21 cellular contexts compared by ENCODE assay signal in the genomic region with DNA sequence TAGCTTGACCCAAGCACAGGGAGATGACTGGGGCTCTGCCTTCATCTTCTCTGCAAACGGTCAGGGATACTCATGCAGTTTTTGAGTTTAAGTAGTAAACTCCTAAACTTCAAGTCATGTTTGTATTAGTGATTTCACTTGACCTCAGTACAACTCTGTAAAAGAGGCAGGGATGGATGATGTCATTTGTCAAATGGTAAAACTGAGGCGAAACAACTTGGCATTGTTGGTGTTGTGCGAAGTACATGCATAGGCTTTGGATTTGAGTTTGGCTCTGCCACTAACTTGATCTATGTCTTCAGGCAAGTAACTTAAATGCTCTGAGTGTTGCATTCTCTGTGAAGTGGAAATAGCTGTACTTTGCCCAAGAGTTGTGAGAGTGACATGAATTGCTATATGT. TPM values are rescaled to one million over a fixed set of nuclear protein-coding genes. Genes with fewer than 3 reads are reported as not detected.
DNase-seq lines count a peak whose midpoint lies in the region; ATAC-seq and TF ChIP-seq lines count a peak whose summit lies in the region.
"Had no signal": no experiment of that assay in that cellular context is flagged by ENCODE, and none has a peak within 500 bp of the region (broad histone marks: within the 10 kb centered on the region; RNA-seq: fewer than 3 reads in every experiment).

No MANE protein-coding gene starts in this region.

- no peaks in the 10 kb centered on the region for H3K9me3 Mint-ChIP-seq in activated naive CD4-positive, alpha-beta T cell treated with anti-CD3 and anti-CD28 coated beads, Interleukin-2, amount 50 U/mL, for 24 hours
- no peaks in the 10 kb centered on the region for H3K9me3 Mint-ChIP-seq in T-cell
- H3K9me3 Mint-ChIP-seq in effector memory CD8-positive, alpha-beta T cell, result no peaks in the 10 kb centered on the region
- no peaks in the 10 kb centered on the region for H3K9me3 Mint-ChIP-seq in stimulated activated effector memory CD8-positive, alpha-beta T cell treated with anti-CD3 and anti-CD28 coated beads, Interleukin-12 subunit alpha, Interleukin-12 subunit beta, amount 100 ng/mL, for 72 hours
- no peaks in the 10 kb centered on the region for H3K9me3 Mint-ChIP-seq in Calu3 (ENCODE audit: low read depth, unreplicated experiment)

- no peak for DNase-seq in activated naive CD4-positive, alpha-beta T cell treated with Interleukin-2 at 50 U/mL for 16 hours
- DNase-seq in T-cell (no peak), NCI-H2227 treated with DMSO at 0.1 percent for 48 hours (lab: John Stamatoyannopoulos, UW) (no peak), Calu3 (no peak)
- no peak for DNase-seq in effector memory CD8-positive, alpha-beta T cell
- no peak for DNase-seq in stimulated activated effector memory CD8-positive, alpha-beta T cell treated with anti-CD3 and anti-CD28 coated beads, Interleukin-12 subunit alpha, Interleukin-12 subunit beta, amount 100 ng/mL, for 72 hours (ENCODE audit: low spot score in 2 of 2)
- DNase-seq: amniotic stem cell, DMS53, esophagus squamous epithelium, GOT3, KG1, MM.1S, NCI-H1417 treated with DMSO at 0.1 percent for 48 hours, NCI-H446 treated with DMSO at 0.1 percent for 48 hours, OCI-M1 had no signal

- no peaks in the 10 kb centered on the region for H3K27me3 Mint-ChIP-seq in activated naive CD4-positive, alpha-beta T cell treated with anti-CD3 and anti-CD28 coated beads, Interleukin-2, amount 50 U/mL, for 24 hours
- H3K27me3 Mint-ChIP-seq in T-cell (no peaks in the 10 kb centered on the region), Calu3 (ENCODE audit: unreplicated experiment) (no peaks in the 10 kb centered on the region)
- H3K27me3 Mint-ChIP-seq in effector memory CD8-positive, alpha-beta T cell, result no peaks in the 10 kb centered on the region

- H3K36me3 Mint-ChIP-seq in activated naive CD4-positive, alpha-beta T cell treated with anti-CD3 and anti-CD28 coated beads, Interleukin-2, amount 50 U/mL, for 24 hours, result peaks cover 17% of the 10 kb centered on the region
- H3K36me3 Mint-ChIP-seq in T-cell (peaks cover 33% of the 10 kb centered on the region), Calu3 (ENCODE audit: insufficient read depth, unreplicated experiment) (peaks cover 32% of the 10 kb centered on the region)
- peaks cover 56% of the 10 kb centered on the region for H3K36me3 Mint-ChIP-seq in effector memory CD8-positive, alpha-beta T cell (ENCODE audit: insufficient read depth)
- peaks cover 80% of the 10 kb centered on the region for H3K36me3 Mint-ChIP-seq in stimulated activated effector memory CD8-positive, alpha-beta T cell treated with anti-CD3 and anti-CD28 coated beads, Interleukin-12 subunit alpha, Interleukin-12 subunit beta, amount 100 ng/mL, for 72 hours

- CTCF ChIA-PET in T-cell (lab: Charles Lee) (interaction anchor here (0.6 to 1.3 kb wide), 3 partner anchors 10 to 81 kb away, joined by 3 read pairs; no protein-coding TSS in a partner anchor), Calu3 (lab: Charles Lee) (interaction anchor here (0.7 kb wide), 1 partner anchor 361 kb away, joined by 3 read pairs; no protein-coding TSS in a partner anchor)

- ATAC-seq in T-cell (replicated peaks in 1 of 4) (no peak), SK-N-SH treated with all-trans-retinoic acid at 6 μM for 48 hours (no peak)
- ATAC-seq in effector memory CD8-positive, alpha-beta T cell (replicated peaks), result no peak
- no peak for ATAC-seq in stimulated activated effector memory CD8-positive, alpha-beta T cell treated with anti-CD3 and anti-CD28 coated beads, Interleukin-12 subunit alpha, Interleukin-12 subunit beta, amount 100 ng/mL, for 72 hours
- ATAC-seq: activated CD4-positive, CD25-positive, alpha-beta regulatory T cell treated with anti-CD3 and anti-CD28 coated beads, Interleukin-2, amount 50 U/mL, for 24 hours; left lobe of liver; sciatic nerve had no signal

- intact Hi-C loops in Calu3 (cut with micrococcal nuclease; ENCODE audit: unreplicated experiment), result loop anchor here (10.0 kb wide), 1 partner anchor 315 kb away; no protein-coding TSS in a partner anchor

- peaks cover 69% of the 10 kb centered on the region for H3K4me1 Mint-ChIP-seq in activated naive CD4-positive, alpha-beta T cell treated with anti-CD3 and anti-CD28 coated beads, Interleukin-2, amount 50 U/mL, for 24 hours
- H3K4me1 Mint-ChIP-seq in T-cell, result peaks cover 72 to 85% (median 83%) of the 10 kb centered on the region in 3 donors
- H3K4me1 Mint-ChIP-seq in effector memory CD8-positive, alpha-beta T cell (ENCODE audit: low read depth in 2 of 2), result peaks cover 46 to 63% of the 10 kb centered on the region in 2 donors
- peaks cover 57% of the 10 kb centered on the region for H3K4me1 Mint-ChIP-seq in stimulated activated effector memory CD8-positive, alpha-beta T cell treated with anti-CD3 and anti-CD28 coated beads, Interleukin-12 subunit alpha, Interleukin-12 subunit beta, amount 100 ng/mL, for 72 hours
- H3K4me1 Mint-ChIP-seq in Calu3 (ENCODE audit: low read depth, unreplicated experiment), result no peaks in the 10 kb centered on the region

- peak overlapping the region; percentile 51 for H3K27ac Mint-ChIP-seq in activated naive CD4-positive, alpha-beta T cell treated with anti-CD3 and anti-CD28 coated beads, Interleukin-2, amount 50 U/mL, for 24 hours
- H3K27ac Mint-ChIP-seq in T-cell (peak overlapping the region; percentile 58 to 85), Calu3 (ENCODE audit: unreplicated experiment) (no peak overlapping the region)
- peak overlapping the region; percentile 29 to 91 for H3K27ac Mint-ChIP-seq in effector memory CD8-positive, alpha-beta T cell
- peak overlapping the region; percentile 65 for H3K27ac Mint-ChIP-seq in stimulated activated effector memory CD8-positive, alpha-beta T cell treated with anti-CD3 and anti-CD28 coated beads, Interleukin-12 subunit alpha, Interleukin-12 subunit beta, amount 100 ng/mL, for 72 hours

- no TSS peak for BruUV-seq in Calu3 (replicated peaks; lab: Mats Ljungman, UMichigan)

- no peak for TF ChIP-seq CTCF in Calu3 (IDR thresholded peaks at IDR 0.05; ENCODE audit: unreplicated experiment)

- POLR2A ChIA-PET in T-cell (lab: Charles Lee), result interaction anchor here in 1 of 2 donors (0.7 kb wide), 1 partner anchor 69 kb away, joined by 8 read pairs; no protein-coding TSS in a partner anchor

- no peak overlapping the region for H3K4me3 Mint-ChIP-seq in activated naive CD4-positive, alpha-beta T cell treated with anti-CD3 and anti-CD28 coated beads, Interleukin-2, amount 50 U/mL, for 24 hours
- H3K4me3 Mint-ChIP-seq in T-cell (no peak overlapping the region), Calu3 (ENCODE audit: low read depth, unreplicated experiment) (no peak overlapping the region)
- H3K4me3 Mint-ChIP-seq in effector memory CD8-positive, alpha-beta T cell, result no peak overlapping the region
- H3K4me3 Mint-ChIP-seq in stimulated activated effector memory CD8-positive, alpha-beta T cell treated with anti-CD3 and anti-CD28 coated beads, Interleukin-12 subunit alpha, Interleukin-12 subunit beta, amount 100 ng/mL, for 72 hours, result no peak overlapping the region

TF ChIP-seq in SK-N-SH treated with all-trans-retinoic acid at 6 μM for 48 hours, 23 proteins besides CTCF, POLR2A, EP300 and RAD21:
- TF ChIP-seq SNAI2 (CRISPR knock-in tag; IDR thresholded peaks at IDR 0.05) (no peak), GLIS3 (CRISPR knock-in tag; IDR thresholded peaks at IDR 0.05) (no peak), OSR1 (CRISPR knock-in tag; IDR thresholded peaks at IDR 0.05) (no peak), ZC3H10 (CRISPR knock-in tag; IDR thresholded peaks at IDR 0.05) (no peak), ZFP3 (CRISPR knock-in tag; IDR thresholded peaks at IDR 0.05) (no peak), ESRRG (CRISPR knock-in tag; IDR thresholded peaks at IDR 0.05) (no peak), TCF4 (CRISPR knock-in tag; IDR thresholded peaks at IDR 0.05; ENCODE audit: borderline replicate concordance) (no peak), CSDC2 (CRISPR knock-in tag; IDR thresholded peaks at IDR 0.05) (no peak), BACH2 (CRISPR knock-in tag; IDR thresholded peaks at IDR 0.05; ENCODE audit: borderline replicate concordance) (no peak), ISL1 (CRISPR knock-in tag; IDR thresholded peaks at IDR 0.05) (no peak), ZNF565 (CRISPR knock-in tag; conservative IDR thresholded peaks at IDR 0.05; ENCODE audit: low read depth) (no peak)
- TF ChIP-seq, protein P1, sequence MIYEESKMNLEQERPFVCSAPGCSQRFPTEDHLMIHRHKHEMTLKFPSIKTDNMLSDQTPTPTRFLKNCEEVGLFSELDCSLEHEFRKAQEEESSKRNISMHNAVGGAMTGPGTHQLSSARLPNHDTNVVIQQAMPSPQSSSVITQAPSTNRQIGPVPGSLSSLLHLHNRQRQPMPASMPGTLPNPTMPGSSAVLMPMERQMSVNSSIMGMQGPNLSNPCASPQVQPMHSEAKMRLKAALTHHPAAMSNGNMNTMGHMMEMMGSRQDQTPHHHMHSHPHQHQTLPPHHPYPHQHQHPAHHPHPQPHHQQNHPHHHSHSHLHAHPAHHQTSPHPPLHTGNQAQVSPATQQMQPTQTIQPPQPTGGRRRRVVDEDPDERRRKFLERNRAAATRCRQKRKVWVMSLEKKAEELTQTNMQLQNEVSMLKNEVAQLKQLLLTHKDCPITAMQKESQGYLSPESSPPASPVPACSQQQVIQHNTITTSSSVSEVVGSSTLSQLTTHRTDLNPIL (CRISPR knock-in tag; IDR thresholded peaks at IDR 0.05; ENCODE audit: low read depth), result no peak
- TF ChIP-seq, protein P2, sequence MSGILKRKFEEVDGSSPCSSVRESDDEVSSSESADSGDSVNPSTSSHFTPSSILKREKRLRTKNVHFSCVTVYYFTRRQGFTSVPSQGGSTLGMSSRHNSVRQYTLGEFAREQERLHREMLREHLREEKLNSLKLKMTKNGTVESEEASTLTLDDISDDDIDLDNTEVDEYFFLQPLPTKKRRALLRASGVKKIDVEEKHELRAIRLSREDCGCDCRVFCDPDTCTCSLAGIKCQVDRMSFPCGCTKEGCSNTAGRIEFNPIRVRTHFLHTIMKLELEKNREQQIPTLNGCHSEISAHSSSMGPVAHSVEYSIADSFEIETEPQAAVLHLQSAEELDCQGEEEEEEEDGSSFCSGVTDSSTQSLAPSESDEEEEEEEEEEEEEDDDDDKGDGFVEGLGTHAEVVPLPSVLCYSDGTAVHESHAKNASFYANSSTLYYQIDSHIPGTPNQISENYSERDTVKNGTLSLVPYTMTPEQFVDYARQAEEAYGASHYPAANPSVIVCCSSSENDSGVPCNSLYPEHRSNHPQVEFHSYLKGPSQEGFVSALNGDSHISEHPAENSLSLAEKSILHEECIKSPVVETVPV (CRISPR knock-in tag; IDR thresholded peaks at IDR 0.05), result no peak

RNA-seq across cellular contexts. Expression of a gene that starts 42.7 kb away (rescaled TPM):
- total RNA-seq in T-cell (not detected), Calu3 (2022) (1.9 and 2.4 TPM in 2 replicates)
- total RNA-seq: activated CD8-positive, alpha-beta memory T cell treated with anti-CD3 and anti-CD28 coated beads for 36 hours had no signal

RNA-seq across cellular contexts. Expression of a gene that starts 47.7 kb away (rescaled TPM):
- 100 to 1,000 TPM; 181 to 348 (median 192) TPM for total RNA-seq in T-cell
- 194 and 204 TPM in 2 replicates for total RNA-seq in Calu3 (2022)
